ENCODE assay signal across 8 cellular contexts in the genomic region with DNA sequence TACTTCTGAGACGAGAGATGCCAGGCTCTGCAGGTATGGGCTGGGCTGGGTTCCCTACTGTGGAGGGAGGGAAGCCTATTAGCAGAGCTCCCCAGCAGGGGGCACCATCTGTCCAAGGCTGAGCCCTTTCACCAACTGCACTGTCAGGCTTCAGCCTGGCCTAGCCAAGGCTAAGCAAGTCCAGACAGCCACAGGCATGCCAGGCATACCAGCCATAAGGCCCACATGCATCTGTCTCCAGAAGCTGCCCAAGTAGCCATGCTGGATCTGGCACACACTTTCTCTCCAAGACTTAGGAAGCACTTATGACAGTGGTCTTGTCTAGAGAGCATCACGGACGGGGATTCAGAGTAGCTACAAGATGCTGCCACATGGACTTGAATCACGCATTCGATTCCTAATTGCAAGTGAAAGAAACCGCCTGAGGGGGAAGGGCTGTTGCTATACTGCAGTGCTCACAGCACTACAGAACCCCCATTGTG. TPM values are rescaled to one million over a fixed set of nuclear protein-coding genes. Genes with fewer than 3 reads are reported as not detected.
A peak's percentile ranks its signal among the peaks of the same experiment; 100 is the strongest.
DNase-seq lines count a peak whose midpoint lies in the region; ATAC-seq lines count a peak whose summit lies in the region.

No MANE protein-coding gene starts in this region.

- H3K27me3 Mint-ChIP-seq in central memory CD8-positive, alpha-beta T cell: no peaks in the 10 kb centered on the region

- intact Hi-C loops in left colon (cut with DNase I, micrococcal nuclease): loop anchor here in 1 of 2 donors (10.0 kb wide), 1 partner anchor 400 kb away; a partner anchor contains a TSS

- peak; percentile 89 for ATAC-seq in HG02885 (IDR thresholded peaks at IDR 0.05; ENCODE audit: poor library complexity, unreplicated experiment)
- peak; percentile 89 to 96 for ATAC-seq in activated CD4-positive, CD25-positive, alpha-beta regulatory T cell treated with anti-CD3 and anti-CD28 coated beads, Interleukin-2, amount 50 U/mL, for 24 hours
- peak; percentile 99 for ATAC-seq in central memory CD8-positive, alpha-beta T cell (replicated peaks; ENCODE audit: extremely low read depth, poor library complexity, severe bottlenecking)
- peak; percentile 97 for ATAC-seq in left colon

- DNase-seq in NCI-H1417 (lab: John Stamatoyannopoulos, UW) (peak; percentile 48 to 85 (median 69)), NCI-H1417 treated with DMSO at 0.1 percent for 48 hours (lab: John Stamatoyannopoulos, UW) (no peak), NCI-H2171 (lab: John Stamatoyannopoulos, UW) (peak; percentile 59), left colon (peak; percentile 68 to 91)
- DNase-seq in central memory CD8-positive, alpha-beta T cell (ENCODE audit: low spot score in 2 of 2): peak; percentile 69 to 81
- DNase-seq in stimulated activated CD4-positive, alpha-beta T cell treated with anti-CD3 and anti-CD28 coated beads, Interleukin-4, amount 100 ng/mL, for 4 hours: peak; percentile 68 to 74

- no peak overlapping the region for H3K27ac Mint-ChIP-seq in central memory CD8-positive, alpha-beta T cell (ENCODE audit: low read depth)

- H3K36me3 Mint-ChIP-seq in central memory CD8-positive, alpha-beta T cell (ENCODE audit: insufficient read depth): peaks cover 23% of the 10 kb centered on the region

- no peak overlapping the region for H3K4me3 Mint-ChIP-seq in central memory CD8-positive, alpha-beta T cell

- no peaks in the 10 kb centered on the region for H3K9me3 Mint-ChIP-seq in central memory CD8-positive, alpha-beta T cell

- peaks cover 6% of the 10 kb centered on the region for H3K4me1 Mint-ChIP-seq in central memory CD8-positive, alpha-beta T cell

RNA-seq across cellular contexts. Expression of a gene that starts 28.3 kb away (rescaled TPM):
- 10 to 100 TPM; 11.9 to 16.3 TPM for total RNA-seq in left colon

RNA-seq across cellular contexts. Expression of a gene that starts 43.0 kb away (rescaled TPM):
- 100 to 1,000 TPM; 142 to 158 TPM for total RNA-seq in left colon

RNA-seq across cellular contexts. Expression of a gene that starts 58.0 kb away (rescaled TPM):
- total RNA-seq in left colon: 10 to 100 TPM in 1 of 2 donors, 1 to 10 TPM in 1; 7.3 to 10.5 TPM
